Comparison of ENCODE assay signal across 21 cellular contexts in the genomic region with DNA sequence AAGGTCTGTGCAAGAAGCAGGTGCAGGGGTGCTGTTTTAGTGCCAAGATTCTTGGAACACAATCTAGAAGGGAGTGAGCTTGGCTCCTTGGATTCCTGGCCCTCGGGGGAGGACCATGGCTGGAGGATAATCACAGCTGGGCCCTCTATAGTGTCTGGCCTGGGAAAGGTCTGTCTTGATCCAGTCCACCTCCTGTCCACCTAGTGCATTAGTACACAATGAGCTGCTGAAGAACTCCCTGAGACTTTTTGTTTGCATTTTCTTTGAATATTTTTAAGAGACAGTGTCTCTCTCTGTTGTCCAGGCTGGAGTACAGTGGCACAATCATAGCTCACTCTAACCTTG.
"Had no signal": no experiment of that assay in that cellular context is flagged by ENCODE, and none has a peak within 500 bp of the region (broad histone marks: within the 10 kb centered on the region; RNA-seq: fewer than 3 reads in every experiment).

No MANE protein-coding gene starts in this region.

- H3K4me3 ChIP-seq: cardiac muscle cell, thoracic aorta, upper lobe of left lung had no signal

- H3K36me3 ChIP-seq: cardiac muscle cell, thoracic aorta, upper lobe of left lung had no signal

- H3K4me1 ChIP-seq: upper lobe of left lung had no signal

- H3K27me3 Mint-ChIP-seq: activated B cell treated with CpG ODN at 0.5 μM for 24 hours had no signal

- H3K27ac Mint-ChIP-seq: activated B cell treated with CpG ODN at 0.5 μM for 24 hours; activated CD4-positive, alpha-beta memory T cell treated with anti-CD3 and anti-CD28 coated beads, Interleukin-2, amount 10 ng/mL, durations not matched to agents 7 days and 5 days; activated naive CD4-positive, alpha-beta T cell treated with anti-CD3 and anti-CD28 coated beads for 36 hours; activated T-cell treated with anti-CD3 and anti-CD28 coated beads, Interleukin-2, amount 50 U/mL, for 72 hours; T-helper 1 cell treated with Interleukin-12 subunit alpha and Interleukin-12 subunit beta and Interleukin-4 antibody, amounts not matched to agents 30 μg/mL and 1 μg/mL, for 36 hours had no signal

- H3K27ac ChIP-seq: thoracic aorta had no signal

- H3K4me3 Mint-ChIP-seq: activated B cell treated with CpG ODN at 0.5 μM for 24 hours; activated CD4-positive, alpha-beta memory T cell treated with anti-CD3 and anti-CD28 coated beads, Interleukin-2, amount 10 ng/mL, durations not matched to agents 7 days and 5 days; activated naive CD4-positive, alpha-beta T cell treated with anti-CD3 and anti-CD28 coated beads for 36 hours; activated T-cell treated with anti-CD3 and anti-CD28 coated beads, Interleukin-2, amount 50 U/mL, for 72 hours; naive B cell; neural crest cell; T-helper 1 cell treated with Interleukin-12 subunit alpha and Interleukin-12 subunit beta and Interleukin-4 antibody, amounts not matched to agents 30 μg/mL and 1 μg/mL, for 36 hours had no signal

- H3K9me3 Mint-ChIP-seq: activated B cell treated with CpG ODN at 0.5 μM for 24 hours; activated naive CD4-positive, alpha-beta T cell treated with anti-CD3 and anti-CD28 coated beads for 36 hours; activated T-cell treated with anti-CD3 and anti-CD28 coated beads, Interleukin-2, amount 50 U/mL, for 72 hours; neural crest cell had no signal

- ATAC-seq: activated T-cell treated with anti-CD3 and anti-CD28 coated beads, Interleukin-2, amount 50 U/mL, for 72 hours had no signal

- H3K27me3 ChIP-seq: cardiac muscle cell, upper lobe of left lung had no signal

- DNase-seq: activated B cell treated with CpG ODN at 0.5 μM for 24 hours; activated CD4-positive, alpha-beta memory T cell treated with anti-CD3 and anti-CD28 coated beads, Interleukin-2, amount 10 ng/mL, durations not matched to agents 7 days and 5 days; activated CD4-positive, alpha-beta T cell treated with anti-CD3 and anti-CD28 coated beads for 4 hours; activated effector memory CD4-positive, alpha-beta T cell treated with Interleukin-2 at 50 U/mL for 16 hours; activated naive CD4-positive, alpha-beta T cell treated with anti-CD3 and anti-CD28 coated beads for 36 hours; activated T-cell treated with anti-CD3 and anti-CD28 coated beads, Interleukin-2, amount 50 U/mL, for 72 hours; dermis blood vessel endothelial cell; effector CD8-positive, alpha-beta T cell; erythroblast; foreskin fibroblast; naive B cell; occipital lobe; stimulated activated CD4-positive, alpha-beta T cell treated with anti-CD3 and anti-CD28 coated beads, Interleukin-2, amount 100 ng/mL, for 48 hours; stimulated activated CD8-positive, alpha-beta memory T cell treated with anti-CD3 and anti-CD28 coated beads, Interleukin-4, amount 100 ng/mL, for 48 hours; stimulated activated naive CD4-positive, alpha-beta T cell; T1000; upper lobe of left lung had no signal

- H3K36me3 Mint-ChIP-seq: naive B cell had no signal

- H3K9me3 ChIP-seq: thoracic aorta, upper lobe of left lung had no signal
